In the genomic region with DNA sequence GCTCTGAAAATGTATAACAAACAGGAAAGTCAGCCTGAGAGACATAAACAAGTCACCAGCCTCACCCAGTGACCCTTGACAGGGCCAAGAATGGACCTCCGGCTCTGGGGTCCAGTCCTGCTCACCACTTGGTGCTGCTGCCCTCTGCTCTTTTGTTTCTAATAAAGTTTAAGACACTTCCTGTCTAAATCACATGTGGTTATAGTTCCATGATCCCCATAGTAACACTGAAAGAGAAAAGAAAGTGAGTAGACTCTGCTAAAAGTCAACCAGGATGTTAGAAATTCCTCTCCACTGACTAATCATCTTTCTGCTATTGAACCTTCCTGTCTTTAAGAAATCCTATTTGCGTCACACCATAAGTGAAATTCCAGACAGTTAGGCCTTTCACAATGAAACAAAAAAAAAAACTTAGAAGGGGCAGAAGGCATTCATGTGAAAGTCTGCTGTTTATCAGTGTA, we compare ENCODE assay signal across 8 cellular contexts.
DNase-seq lines count a peak whose midpoint lies in the region; ATAC-seq and TF ChIP-seq lines count a peak whose summit lies in the region.

No MANE protein-coding gene starts in this region.

- no peaks in the 10 kb centered on the region for H3K9me3 Mint-ChIP-seq in stimulated activated memory B cell treated with anti-CD40 and anti-IgM and Interleukin-4, amounts not matched to agents 10 μg/mL and 1 μg/mL and 100 μg/mL, for 72 hours
- no peaks in the 10 kb centered on the region for H3K9me3 Mint-ChIP-seq in stimulated activated naive B cell treated with anti-CD40 and anti-IgM and Interleukin-4, amounts not matched to agents 10 μg/mL and 1 μg/mL and 100 μg/mL, for 72 hours

- ATAC-seq in right cardiac atrium: peak; percentile 96 to 98
- no peak for ATAC-seq in stimulated activated memory B cell treated with anti-CD40 and anti-IgM and Interleukin-4, amounts not matched to agents 10 μg/mL and 1 μg/mL and 100 μg/mL, for 72 hours
- ATAC-seq in stimulated activated naive B cell treated with anti-CD40 and anti-IgM and Interleukin-4, amounts not matched to agents 10 μg/mL and 1 μg/mL and 100 μg/mL, for 72 hours (replicated peaks): no peak

- H3K4me1 ChIP-seq in adipocyte (ENCODE audit: control insufficient read depth, insufficient read depth, low read length) (peaks cover 24% of the 10 kb centered on the region), right cardiac atrium (ENCODE audit: control insufficient read depth, insufficient read depth, low read length) (no peaks in the 10 kb centered on the region)

- intact Hi-C loops in right cardiac atrium (cut with DNase I): no loop called here

- WGBS in right cardiac atrium: 34% methylated on average over 2 of the region's 2 CpGs

- H3K36me3 Mint-ChIP-seq in stimulated activated memory B cell treated with anti-CD40 and anti-IgM and Interleukin-4, amounts not matched to agents 10 μg/mL and 1 μg/mL and 100 μg/mL, for 72 hours: no peaks in the 10 kb centered on the region
- H3K36me3 Mint-ChIP-seq in stimulated activated naive B cell treated with anti-CD40 and anti-IgM and Interleukin-4, amounts not matched to agents 10 μg/mL and 1 μg/mL and 100 μg/mL, for 72 hours: no peaks in the 10 kb centered on the region

- peaks cover 15% of the 10 kb centered on the region for H3K4me1 Mint-ChIP-seq in stimulated activated memory B cell treated with anti-CD40 and anti-IgM and Interleukin-4, amounts not matched to agents 10 μg/mL and 1 μg/mL and 100 μg/mL, for 72 hours
- H3K4me1 Mint-ChIP-seq in stimulated activated naive B cell treated with anti-CD40 and anti-IgM and Interleukin-4, amounts not matched to agents 10 μg/mL and 1 μg/mL and 100 μg/mL, for 72 hours: peaks cover 8 to 15% of the 10 kb centered on the region in 2 donors

- peak overlapping the region; percentile 73 for H3K9ac ChIP-seq in adipocyte (ENCODE audit: low read length)

- no peak overlapping the region for H3K4me3 ChIP-seq in HFF-Myc (replicated peaks; ENCODE audit: low read depth, low read length)
- peak overlapping the region; percentile 39 for H3K4me3 ChIP-seq in adipocyte (ENCODE audit: low read length)
- H3K4me3 ChIP-seq in right cardiac atrium (ENCODE audit: low read length): no peak overlapping the region

- H3K27me3 Mint-ChIP-seq in stimulated activated memory B cell treated with anti-CD40 and anti-IgM and Interleukin-4, amounts not matched to agents 10 μg/mL and 1 μg/mL and 100 μg/mL, for 72 hours: no peaks in the 10 kb centered on the region
- peaks cover 5 to 21% of the 10 kb centered on the region in 2 donors for H3K27me3 Mint-ChIP-seq in stimulated activated naive B cell treated with anti-CD40 and anti-IgM and Interleukin-4, amounts not matched to agents 10 μg/mL and 1 μg/mL and 100 μg/mL, for 72 hours

- no peaks in the 10 kb centered on the region for H3K9me3 ChIP-seq in adipocyte (ENCODE audit: control insufficient read depth, low read length)
- H3K9me3 ChIP-seq in right cardiac atrium (ENCODE audit: control insufficient read depth, low read length): no peaks in the 10 kb centered on the region

- H3K27me3 ChIP-seq in adipocyte (replicated peaks; ENCODE audit: control insufficient read depth, insufficient read depth, low read length): no peaks in the 10 kb centered on the region
- H3K27me3 ChIP-seq in right cardiac atrium (ENCODE audit: control insufficient read depth, insufficient read depth): no peaks in the 10 kb centered on the region

- no peak overlapping the region for H3K4me3 Mint-ChIP-seq in stimulated activated memory B cell treated with anti-CD40 and anti-IgM and Interleukin-4, amounts not matched to agents 10 μg/mL and 1 μg/mL and 100 μg/mL, for 72 hours
- H3K4me3 Mint-ChIP-seq in stimulated activated naive B cell treated with anti-CD40 and anti-IgM and Interleukin-4, amounts not matched to agents 10 μg/mL and 1 μg/mL and 100 μg/mL, for 72 hours: no peak overlapping the region

- H3K27ac Mint-ChIP-seq in stimulated activated memory B cell treated with anti-CD40 and anti-IgM and Interleukin-4, amounts not matched to agents 10 μg/mL and 1 μg/mL and 100 μg/mL, for 72 hours: peak overlapping the region; percentile 50
- H3K27ac Mint-ChIP-seq in stimulated activated naive B cell treated with anti-CD40 and anti-IgM and Interleukin-4, amounts not matched to agents 10 μg/mL and 1 μg/mL and 100 μg/mL, for 72 hours: no peak overlapping the region

- DNase-seq in HFF-Myc (ENCODE audit: extremely low read depth, low read depth) (peak; percentile 98), adipocyte (ENCODE audit: low read depth) (peak; percentile 98), right cardiac atrium (peak; percentile 26 to 58 (median 37)), NCI-H1694 (lab: John Stamatoyannopoulos, UW) (no peak), nucleus accumbens (lab: John Stamatoyannopoulos, UW) (no peak), GDM1 (lab: John Stamatoyannopoulos, UW) (no peak)
- no peak for DNase-seq in stimulated activated naive B cell treated with anti-CD40 and anti-IgM and Interleukin-4, amounts not matched to agents 10 μg/mL and 1 μg/mL and 100 μg/mL, for 72 hours

- H3K27ac ChIP-seq in right cardiac atrium (ENCODE audit: low read length): peak overlapping the region; percentile 97

- no peak for TF ChIP-seq CTCF in HFF-Myc (IDR thresholded peaks at IDR 0.05; ENCODE audit: low read depth, low read length, missing control alignments)

- no peaks in the 10 kb centered on the region for H3K36me3 ChIP-seq in adipocyte (ENCODE audit: control insufficient read depth, insufficient read depth, low read length, severe bottlenecking)

Comparison
In these comparisons a context has a peak if more than half of its experiments do, and no peak if none do; other contexts are left out.
1. DNase-seq: peak in HFF-Myc (single experiment), adipocyte (single experiment) and right cardiac atrium (3 of 3); none in NCI-H1694 (single experiment), stimulated activated naive B cell treated with anti-CD40 and anti-IgM and Interleukin-4, amounts not matched to agents 10 μg/mL and 1 μg/mL and 100 μg/mL, for 72 hours (single experiment), nucleus accumbens (0 of 56) and GDM1 (single experiment).
2. ATAC-seq: peak in right cardiac atrium (2 of 2); none in stimulated activated memory B cell treated with anti-CD40 and anti-IgM and Interleukin-4, amounts not matched to agents 10 μg/mL and 1 μg/mL and 100 μg/mL, for 72 hours (single experiment) and stimulated activated naive B cell treated with anti-CD40 and anti-IgM and Interleukin-4, amounts not matched to agents 10 μg/mL and 1 μg/mL and 100 μg/mL, for 72 hours (0 of 2).